21 cellular contexts compared by ENCODE assay signal in the genomic region with DNA sequence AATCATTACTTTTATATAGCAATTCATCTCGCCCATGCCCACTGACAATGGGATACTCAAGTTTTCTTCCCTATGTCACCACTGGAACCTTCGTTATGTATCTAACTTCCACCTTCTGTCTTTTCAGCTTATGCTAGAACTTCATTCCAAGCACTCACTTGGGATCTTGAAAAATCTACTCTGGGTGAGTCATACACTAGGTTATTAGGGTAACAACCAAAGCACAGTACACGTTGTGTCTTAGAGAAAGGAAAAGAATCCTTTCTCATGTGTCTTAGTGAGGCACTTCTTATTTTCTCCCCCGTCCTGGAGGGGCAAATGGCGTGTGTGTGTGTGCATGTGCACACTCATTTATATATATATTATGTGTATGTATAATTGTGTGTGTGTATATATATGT. TPM values are rescaled to one million over a fixed set of nuclear protein-coding genes. Genes with fewer than 3 reads are reported as not detected.
"Had no signal": no experiment of that assay in that cellular context is flagged by ENCODE, and none has a peak within 500 bp of the region (broad histone marks: within the 10 kb centered on the region; RNA-seq: fewer than 3 reads in every experiment).

No MANE protein-coding gene starts in this region.

- H3K36me3 Mint-ChIP-seq: activated naive CD8-positive, alpha-beta T cell treated with anti-CD3 and anti-CD28 coated beads, Interleukin-2, amount 10 ng/mL, durations not matched to agents 7 days and 5 days had no signal

- H3K9me3 ChIP-seq: stomach, thoracic aorta had no signal

- H3K9me3 Mint-ChIP-seq: activated naive CD8-positive, alpha-beta T cell treated with anti-CD3 and anti-CD28 coated beads, Interleukin-2, amount 10 ng/mL, durations not matched to agents 7 days and 5 days; nephron progenitor cell had no signal

- H3K4me1 Mint-ChIP-seq: activated naive CD8-positive, alpha-beta T cell treated with anti-CD3 and anti-CD28 coated beads, Interleukin-2, amount 10 ng/mL, durations not matched to agents 7 days and 5 days; nephron progenitor cell had no signal

- H3K27ac Mint-ChIP-seq: activated naive CD8-positive, alpha-beta T cell treated with anti-CD3 and anti-CD28 coated beads, Interleukin-2, amount 10 ng/mL, durations not matched to agents 7 days and 5 days; nephron progenitor cell; progenitor cell of endocrine pancreas had no signal

- H3K36me3 ChIP-seq: stomach, thoracic aorta had no signal

- H3K4me3 Mint-ChIP-seq: activated naive CD8-positive, alpha-beta T cell treated with anti-CD3 and anti-CD28 coated beads, Interleukin-2, amount 10 ng/mL, durations not matched to agents 7 days and 5 days; nephron progenitor cell had no signal

- FAIRE-seq: colon, endometrium had no signal

- H3K4me3 ChIP-seq: stomach, thoracic aorta had no signal

- DNase-seq: activated CD4-positive, alpha-beta T cell treated with anti-CD3 and anti-CD28 coated beads, Interleukin-2, amount 50 U/mL, for 1 hour; activated CD8-positive, alpha-beta memory T cell treated with anti-CD3 and anti-CD28 coated beads for 24 hours; activated naive CD8-positive, alpha-beta T cell treated with anti-CD3 and anti-CD28 coated beads, Interleukin-2, amount 10 ng/mL, durations not matched to agents 7 days and 5 days; aorta; foreskin melanocyte; nephron progenitor cell; occipital lobe; right cardiac atrium; stimulated activated CD4-positive, alpha-beta T cell treated with anti-CD3 and anti-CD28 coated beads, Interleukin-1b, Interleukin-23, amount 100 ng/mL, for 48 hours; stomach; SW 1271 had no signal

- H3K27ac ChIP-seq: stomach, thoracic aorta had no signal

- H3K27me3 Mint-ChIP-seq: progenitor cell of endocrine pancreas had no signal

- H3K4me1 ChIP-seq: stomach had no signal

RNA-seq across cellular contexts. Expression of gene FAM162B, which starts 18.3 kb away (rescaled TPM):
- total RNA-seq: activated naive CD8-positive, alpha-beta T cell treated with anti-CD3 and anti-CD28 coated beads, Interleukin-2, amount 10 ng/mL, durations not matched to agents 7 days and 5 days; T-helper 2 cell treated with Interferon-gamma antibody and Interleukin-4, amounts not matched to agents 100 ng/mL and 5 ng/mL, for 36 hours had no signal

RNA-seq across cellular contexts. Expression of gene GPRC6A, which starts 45.0 kb away (rescaled TPM):
- total RNA-seq: activated naive CD8-positive, alpha-beta T cell treated with anti-CD3 and anti-CD28 coated beads, Interleukin-2, amount 10 ng/mL, durations not matched to agents 7 days and 5 days; aorta; cardiac septum; esophagus mucosa; lower leg skin; mesenteric fat pad; occipital lobe; progenitor cell of endocrine pancreas; right cardiac atrium; stomach; T-helper 2 cell treated with Interferon-gamma antibody and Interleukin-4, amounts not matched to agents 100 ng/mL and 5 ng/mL, for 36 hours; thoracic aorta; ureter had no signal
- polyA plus RNA-seq: aorta, right cardiac atrium, stomach had no signal
